In genomic region chr14:21748869-21749303, GRCh38 we compare ENCODE assay signal across 8 cellular contexts.
DNase-seq lines count a peak whose midpoint lies in the region; ATAC-seq, FAIRE-seq and TF ChIP-seq lines count a peak whose summit lies in the region.

No MANE protein-coding gene starts in this region.

- H3K23ac ChIP-seq in neuronal stem cell (ENCODE audit: low read depth, low read length, poor library complexity) = no peak overlapping the region

- no peak overlapping the region for H3K9ac ChIP-seq in neuronal stem cell (ENCODE audit: low read depth, low read length, poor library complexity)

- H2BK5ac ChIP-seq in neuronal stem cell (ENCODE audit: low read length) = no peak overlapping the region

- ATAC-seq in GM21723 (IDR thresholded peaks at IDR 0.05; ENCODE audit: unreplicated experiment) = no peak

- no peaks in the 10 kb centered on the region for H3K79me1 ChIP-seq in neuronal stem cell (ENCODE audit: low read depth, low read length)

- no peak overlapping the region for H3K14ac ChIP-seq in neuronal stem cell (ENCODE audit: low read length)

- H3K27me3 ChIP-seq in neuronal stem cell (ENCODE audit: control insufficient read depth in 3 of 3, insufficient read depth in 3 of 3, low read depth in 1 of 3, low read length in 3 of 3) = no peaks in the 10 kb centered on the region

- DNase-seq in DMS114 treated with DMSO at 0.1 percent for 48 hours (lab: John Stamatoyannopoulos, UW; ENCODE audit: unreplicated experiment) (peak; percentile 30), H54 (ENCODE audit: insufficient read length, low spot score) (peak; percentile 3), NCI-H69 (lab: John Stamatoyannopoulos, UW) (peak; percentile 27), erythroblast (lab: John Stamatoyannopoulos, UW) (peak; percentile 40 to 60), neuronal stem cell (ENCODE audit: low spot score) (peak; percentile 49), posterior vena cava (ENCODE audit: low spot score) (no peak)
- peak; percentile 38 to 50 for DNase-seq in activated CD4-positive, alpha-beta T cell treated with anti-CD3 and anti-CD28 coated beads, Interleukin-2, amount 50 U/mL, for 4 hours

- TF ChIP-seq POLR2A in H54 (IDR thresholded peaks at IDR 0.05; ENCODE audit: low read depth, low read length) (no peak), erythroblast (IDR thresholded peaks at IDR 0.05; ENCODE audit: low read length) (no peak)

- no peak for FAIRE-seq in H54 (lab: Jason Lieb, UNC)

- no peak overlapping the region for H2BK120ac ChIP-seq in neuronal stem cell (ENCODE audit: low read depth, low read length)

- no CpG with 5 or more reads among the region's 5 CpGs for WGBS in neuronal stem cell (ENCODE audit: extremely low coverage in 2 of 2, insufficient read length in 2 of 2, insufficient replicate concordance in 1 of 2), 2 donors

- no peak overlapping the region for H2BK12ac ChIP-seq in neuronal stem cell (ENCODE audit: low read length)

- no peak overlapping the region for H2BK15ac ChIP-seq in neuronal stem cell (ENCODE audit: low read length)

- H2AK5ac ChIP-seq in neuronal stem cell (ENCODE audit: low read depth, low read length) = no peak overlapping the region

- H3K4me3 ChIP-seq in neuronal stem cell (ENCODE audit: low read length in 2 of 2) = no peak overlapping the region

- no peak overlapping the region for H4K91ac ChIP-seq in neuronal stem cell (ENCODE audit: low read depth, low read length, poor library complexity)

- no peak overlapping the region for H4K8ac ChIP-seq in neuronal stem cell (ENCODE audit: low read depth, low read length)

- H2AFZ ChIP-seq in neuronal stem cell (ENCODE audit: low read length) = peak overlapping the region; percentile 57

- H3K4me1 ChIP-seq in neuronal stem cell (ENCODE audit: control insufficient read depth in 2 of 2, insufficient read depth in 1 of 2, low read depth in 1 of 2, low read length in 2 of 2) = no peaks in the 10 kb centered on the region

- H3K9me3 ChIP-seq in neuronal stem cell (replicated peaks in 1 of 2; ENCODE audit: control insufficient read depth in 2 of 2, insufficient read depth in 1 of 2, low read depth in 1 of 2, low read length in 2 of 2) = no peaks in the 10 kb centered on the region

- H3K27ac ChIP-seq in neuronal stem cell (replicated peaks; ENCODE audit: low read length) = no peak overlapping the region

- H3K4ac ChIP-seq in neuronal stem cell (ENCODE audit: low read length) = no peak overlapping the region

- no peak overlapping the region for H3K18ac ChIP-seq in neuronal stem cell (ENCODE audit: low read length)

- H3K4me2 ChIP-seq in neuronal stem cell (ENCODE audit: insufficient read depth, low read length, poor library complexity, severe bottlenecking) = no peak overlapping the region

- intact Hi-C loops in posterior vena cava (cut with DNase I) = no loop called here

- no peaks in the 10 kb centered on the region for H3K36me3 ChIP-seq in neuronal stem cell (replicated peaks in 1 of 2; ENCODE audit: control insufficient read depth in 2 of 2, insufficient read depth in 2 of 2, low read length in 2 of 2)
